ENCODE assay signal across 8 cellular contexts in the genomic region with DNA sequence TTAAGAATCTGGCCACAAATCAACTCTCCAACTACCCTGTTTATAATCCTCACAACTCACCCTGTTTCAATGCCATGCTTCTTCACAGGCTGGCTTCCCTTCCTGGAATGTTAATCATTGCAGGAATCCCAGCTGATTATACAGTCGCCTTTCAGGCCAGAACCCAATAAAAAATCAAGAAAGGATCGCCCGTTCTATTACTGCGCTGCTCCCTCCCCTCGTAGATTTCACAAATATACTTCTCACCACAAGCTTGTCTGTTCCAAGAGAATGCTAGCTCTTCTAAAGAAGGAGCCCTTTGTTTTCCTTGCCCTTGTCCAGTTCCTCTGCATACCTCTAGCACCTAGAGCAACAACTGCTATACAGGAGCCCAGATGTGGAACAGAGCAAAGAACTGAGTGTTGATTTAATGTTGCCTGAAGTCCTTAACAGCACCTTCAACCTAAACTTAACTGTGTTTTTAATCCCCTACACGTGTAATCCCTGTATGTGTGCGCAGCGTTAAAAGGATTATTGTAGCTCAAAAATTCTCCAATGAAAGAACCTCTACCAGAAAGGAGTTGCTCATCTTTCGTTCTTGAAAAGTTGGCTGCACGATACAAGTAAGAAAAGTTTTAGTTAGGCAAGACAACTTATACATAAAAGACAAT. TPM values are rescaled to one million over a fixed set of nuclear protein-coding genes. Genes with fewer than 3 reads are reported as not detected.
DNase-seq lines count a peak whose midpoint lies in the region; ATAC-seq and TF ChIP-seq lines count a peak whose summit lies in the region.

No MANE protein-coding gene starts in this region.

- H3K27me3 ChIP-seq in GM23248 (replicated peaks; ENCODE audit: insufficient read depth) (no peaks in the 10 kb centered on the region), RWPE2 (ENCODE audit: insufficient read depth, poor library complexity, severe bottlenecking) (no peaks in the 10 kb centered on the region), heart left ventricle (no peaks in the 10 kb centered on the region), sigmoid colon (no peaks in the 10 kb centered on the region)

- 1 to 2% methylated on average over 10 of the region's 10 CpGs for WGBS in GM23248 (ENCODE audit: low coverage in 1 of 2, low lambda C conversion rate in 2 of 2, missing lambda C conversion rate in 2 of 2), 2 experiments
- WGBS in heart left ventricle, 4 donors = 12 to 19% (median 14%) methylated on average over 10 of the region's 10 CpGs
- 5 to 25% methylated on average over 10 of the region's 10 CpGs for WGBS in sigmoid colon, 2 donors

- peaks cover 95% of the 10 kb centered on the region for H3K79me2 ChIP-seq in GM23248 (ENCODE audit: insufficient read depth)

- intact Hi-C loops in heart left ventricle (cut with DNase I) = loop anchor here in 2 of 10 donors (5.0 kb wide), 2 partner anchors 75 to 115 kb away; partner anchors contain the start of genes KIAA0408 (in 1 of the 2) and RNF146 (in 1 of the 2)
- intact Hi-C loops in sigmoid colon (cut with DNase I) = loop anchor here (2.0 kb wide), 3 partner anchors 76 to 122 kb away; partner anchors contain the start of gene RNF146

- no peak overlapping the region for H3K27ac Mint-ChIP-seq in endothelial cell (ENCODE audit: unreplicated experiment)

- H3K4me3 Mint-ChIP-seq in endothelial cell (ENCODE audit: unreplicated experiment) = no peak overlapping the region

- H3K36me3 ChIP-seq in GM23248 (ENCODE audit: low read depth) (no peaks in the 10 kb centered on the region), RWPE2 (ENCODE audit: low read depth) (peaks cover 9% of the 10 kb centered on the region), heart left ventricle (no peaks in the 10 kb centered on the region), sigmoid colon (no peaks in the 10 kb centered on the region)

- no peak for TF ChIP-seq EP300 in sigmoid colon (IDR thresholded peaks at IDR 0.05)

- TF ChIP-seq CTCF in 22Rv1 (IDR thresholded peaks at IDR 0.05) (no peak), RWPE2 (IDR thresholded peaks at IDR 0.05; ENCODE audit: poor library complexity, severe bottlenecking) (no peak), heart left ventricle (IDR thresholded peaks at IDR 0.05) (no peak), sigmoid colon (IDR thresholded peaks at IDR 0.05) (no peak), endothelial cell (IDR thresholded peaks at IDR 0.05; ENCODE audit: unreplicated experiment) (no peak)

- H3K9me3 ChIP-seq in GM23248 (ENCODE audit: low read depth) (no peaks in the 10 kb centered on the region), RWPE2 (ENCODE audit: severe bottlenecking) (no peaks in the 10 kb centered on the region), heart left ventricle (no peaks in the 10 kb centered on the region), sigmoid colon (no peaks in the 10 kb centered on the region)

- TF ChIP-seq POLR2A in heart left ventricle (IDR thresholded peaks at IDR 0.05) (no peak), sigmoid colon (IDR thresholded peaks at IDR 0.05) (no peak)

- H3K27ac ChIP-seq in 22Rv1 = peak overlapping the region; percentile 59
- peak overlapping the region; percentile 78 for H3K27ac ChIP-seq in GM23248
- peak overlapping the region; percentile 76 for H3K27ac ChIP-seq in RWPE2 (ENCODE audit: poor library complexity, severe bottlenecking)
- peak overlapping the region in 11 of 12 donors; percentile 37 to 89 (median 78) for H3K27ac ChIP-seq in heart left ventricle
- peak overlapping the region; percentile 83 to 91 (median 87) for H3K27ac ChIP-seq in sigmoid colon

- no peaks in the 10 kb centered on the region for H4K20me1 ChIP-seq in GM23248 (ENCODE audit: insufficient read depth)

- peaks cover 37% of the 10 kb centered on the region for H3K4me1 ChIP-seq in GM23248 (ENCODE audit: insufficient read depth)
- peaks cover 28% of the 10 kb centered on the region for H3K4me1 ChIP-seq in RWPE2 (ENCODE audit: insufficient read depth, poor library complexity, severe bottlenecking)
- peaks cover 0 to 56% (median 27%) of the 10 kb centered on the region in 12 donors for H3K4me1 ChIP-seq in heart left ventricle
- H3K4me1 ChIP-seq in sigmoid colon = peaks cover 0 to 49% (median 44%) of the 10 kb centered on the region in 4 donors

- H3K9ac ChIP-seq in GM23248 = peak overlapping the region; percentile 92

- peaks cover 2% of the 10 kb centered on the region for H3K27me3 Mint-ChIP-seq in endothelial cell (ENCODE audit: unreplicated experiment)

- H3K4me1 Mint-ChIP-seq in endothelial cell (ENCODE audit: unreplicated experiment) = peaks cover 28% of the 10 kb centered on the region

- H3K4me3 ChIP-seq in GM23248 (peak overlapping the region; percentile 96), RWPE2 (ENCODE audit: severe bottlenecking) (peak overlapping the region; percentile 70), heart left ventricle (peak overlapping the region; percentile 66 to 84 (median 78)), sigmoid colon (peak overlapping the region; percentile 63 to 83 (median 76))

- peaks cover 18% of the 10 kb centered on the region for H3F3A ChIP-seq in GM23248 (ENCODE audit: insufficient read depth)

- in situ Hi-C loops in GM23248 (cut with MboI) = no loop called here

- H3K36me3 Mint-ChIP-seq in endothelial cell (ENCODE audit: low read depth, unreplicated experiment) = no peaks in the 10 kb centered on the region

- DNase-seq in GM23248 (peak; percentile 63), RWPE2 (ENCODE audit: low spot score) (no peak), heart left ventricle (no peak), sigmoid colon (no peak), GDM1 (lab: John Stamatoyannopoulos, UW) (no peak), endothelial cell (ENCODE audit: low spot score) (no peak)
- no peak for DNase-seq in stimulated activated naive CD4-positive, alpha-beta T cell (lab: John Stamatoyannopoulos, UW)

- H3K4me2 ChIP-seq in GM23248 (ENCODE audit: unreplicated experiment) = peak overlapping the region; percentile 97

- H3K9me3 Mint-ChIP-seq in endothelial cell (ENCODE audit: unreplicated experiment) = no peaks in the 10 kb centered on the region

- H3K9me2 ChIP-seq in GM23248 (ENCODE audit: insufficient read depth) = no peaks in the 10 kb centered on the region

- H2AFZ ChIP-seq in GM23248 = peak overlapping the region; percentile 99

- ATAC-seq in RWPE2 (ENCODE audit: low read depth) (peak; percentile 33), heart left ventricle (peak in 2 of 4 donors; percentile 8 to 29)

RNA-seq across cellular contexts. Expression of gene ECHDC1, which starts 1.0 kb away (rescaled TPM):
- total RNA-seq in GM23248 (2014; rRNA removed; shearing (Covaris generic)) = 60.8 and 115 TPM in 2 replicates
- polyA plus RNA-seq in GM23248 (2016; fragmentation: Nextera tagmentation; extraction: Ambion mirVana) = 68.6 and 75.6 TPM in 2 replicates
- total RNA-seq in heart left ventricle = 10 to 100 TPM; 29.8 to 51.3 (median 35.2) TPM
- polyA plus RNA-seq in heart left ventricle = 10 to 100 TPM; 24.3 to 45.3 TPM
- 10 to 100 TPM; 77.3 to 97.1 (median 83.5) TPM for total RNA-seq in sigmoid colon
- 10 to 100 TPM; 48.6 to 66.6 (median 58.4) TPM for polyA plus RNA-seq in sigmoid colon
- total RNA-seq in endothelial cell (ENCODE audit: unreplicated experiment) = 84.1 TPM
